Comparison of ENCODE assay signal across 8 cellular contexts in the genomic region with DNA sequence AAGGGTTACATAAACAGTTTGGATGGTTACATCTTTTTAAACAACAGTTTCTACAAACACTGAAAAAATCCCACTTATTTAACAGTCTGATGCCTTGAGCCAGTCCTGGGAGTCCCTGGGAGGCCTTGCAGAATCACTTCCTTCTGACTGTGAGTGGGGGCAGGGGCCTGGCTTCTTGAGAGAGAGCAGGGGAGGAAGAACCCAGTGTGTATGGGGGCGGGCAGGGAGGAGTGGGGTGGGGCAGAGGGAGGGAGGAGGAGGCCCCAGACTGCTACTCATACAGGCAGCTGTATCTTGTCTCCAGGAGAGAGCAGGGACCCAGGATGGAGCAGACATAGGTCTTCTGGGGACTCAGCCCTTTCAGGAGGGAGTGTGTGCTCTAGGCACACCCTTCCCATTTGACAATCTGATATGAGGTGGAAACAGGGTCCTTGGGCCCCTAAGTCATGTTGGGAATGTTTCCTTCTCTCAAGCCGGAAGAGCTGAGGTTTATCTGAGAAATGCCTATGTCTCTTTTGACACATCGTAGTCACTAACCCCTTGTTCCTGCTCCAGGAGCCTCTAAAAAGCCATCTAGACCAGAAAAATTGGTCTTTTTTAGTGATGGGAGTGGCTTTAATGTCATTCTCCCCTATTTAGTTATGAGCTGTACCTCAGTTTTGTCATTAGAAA. TPM values are rescaled to one million over a fixed set of nuclear protein-coding genes. Genes with fewer than 3 reads are reported as not detected.
DNase-seq lines count a peak whose midpoint lies in the region; ATAC-seq and TF ChIP-seq lines count a peak whose summit lies in the region.

No MANE protein-coding gene starts in this region.

- intact Hi-C loops in sigmoid colon (cut with DNase I) = loop anchor here (2.0 to 5.0 kb wide), 2 partner anchors 15 to 35 kb away; no protein-coding TSS in a partner anchor

- peaks cover 25% of the 10 kb centered on the region for H3K4me1 Mint-ChIP-seq in GM23338

- H3K4me1 ChIP-seq in GM23338 (ENCODE audit: insufficient read depth) (peaks cover 3% of the 10 kb centered on the region; the same call in 1 of the 2 replicates), MM.1S (ENCODE audit: low read length) (peaks cover 57% of the 10 kb centered on the region), gastroesophageal sphincter (peaks cover 26 to 99% (median 57%) of the 10 kb centered on the region in 3 donors), sigmoid colon (peaks cover 0 to 98% (median 86%) of the 10 kb centered on the region in 4 donors)

- peak overlapping the region; percentile 4; the same call in 1 of the 2 replicates for H3K9ac ChIP-seq in MM.1S (ENCODE audit: low read length)

- TF ChIP-seq EP300 in gastroesophageal sphincter (IDR thresholded peaks at IDR 0.05) (no peak), sigmoid colon (IDR thresholded peaks at IDR 0.05) (no peak)

- ATAC-seq in GM23338 = peak; percentile 95
- ATAC-seq in gastroesophageal sphincter = peak; percentile 85

- 0 out of 2 replicates have a peak overlapping the region, but pooled peaks have one; percentile 19 for H3K27ac Mint-ChIP-seq in GM23338

- H3F3A ChIP-seq in GM23338 (replicated peaks; ENCODE audit: low read depth) (no peaks in the 10 kb centered on the region), MM.1S (ENCODE audit: insufficient read depth, low read length) (peaks cover 9% of the 10 kb centered on the region)

- no peaks in the 10 kb centered on the region for H3K9me3 Mint-ChIP-seq in GM23338

- no peaks in the 10 kb centered on the region for H3K9me2 ChIP-seq in GM23338 (ENCODE audit: insufficient read depth)
- H3K9me2 ChIP-seq in MM.1S (replicated peaks; ENCODE audit: insufficient read depth, low read length) = no peaks in the 10 kb centered on the region

- H3K27me3 ChIP-seq in GM23338 (ENCODE audit: insufficient read depth) = no peaks in the 10 kb centered on the region
- no peaks in the 10 kb centered on the region for H3K27me3 ChIP-seq in MM.1S (replicated peaks; ENCODE audit: insufficient read depth, low read length)
- no peaks in the 10 kb centered on the region for H3K27me3 ChIP-seq in gastroesophageal sphincter
- no peaks in the 10 kb centered on the region for H3K27me3 ChIP-seq in sigmoid colon

- 25 to 43% methylated on average over 2 of the region's 3 CpGs for WGBS in gastroesophageal sphincter (ENCODE audit: low coverage in 1 of 2), 2 donors
- WGBS in sigmoid colon, 2 donors = 30 to 55% methylated on average over 3 of the region's 3 CpGs

- peak overlapping the region; percentile 0; the same call in 1 of the 2 replicates for H2AFZ ChIP-seq in GM23338
- no peak overlapping the region for H2AFZ ChIP-seq in MM.1S (ENCODE audit: low read length)

- TF ChIP-seq POLR2A in gastroesophageal sphincter (IDR thresholded peaks at IDR 0.05) (no peak), sigmoid colon (IDR thresholded peaks at IDR 0.05) (no peak)

- no peaks in the 10 kb centered on the region for H3K79me2 ChIP-seq in GM23338 (replicated peaks; ENCODE audit: insufficient read depth)
- H3K79me2 ChIP-seq in MM.1S (ENCODE audit: low read length) = peaks cover 99% of the 10 kb centered on the region

- H3K36me3 ChIP-seq in GM23338 (ENCODE audit: insufficient read depth) (no peaks in the 10 kb centered on the region), MM.1S (replicated peaks; ENCODE audit: insufficient read depth, low read length) (0 out of 2 replicates have a peak, but pooled peaks cover 5% of the 10 kb centered on the region), gastroesophageal sphincter (no peaks in the 10 kb centered on the region), sigmoid colon (no peaks in the 10 kb centered on the region)

- H3K36me3 Mint-ChIP-seq in GM23338 (ENCODE audit: low read depth) = no peaks in the 10 kb centered on the region

- H3K4me2 ChIP-seq in GM23338 (0 out of 2 replicates have a peak overlapping the region, but pooled peaks have one; percentile 15), MM.1S (ENCODE audit: low read depth, low read length) (peak overlapping the region; percentile 47)

- H3K4me3 ChIP-seq in GM23338 (no peak overlapping the region), MM.1S (ENCODE audit: low read length) (no peak overlapping the region), gastroesophageal sphincter (no peak overlapping the region), sigmoid colon (no peak overlapping the region)

- TF ChIP-seq CTCF in GM10266 (IDR thresholded peaks at IDR 0.05; ENCODE audit: control insufficient read depth, insufficient read depth, low read depth, missing control alignments) = no peak
- TF ChIP-seq CTCF in GM23338 (conservative IDR thresholded peaks at IDR 0.05; ENCODE audit: low read depth in 2 of 2) = no peak
- TF ChIP-seq CTCF in MM.1S (IDR thresholded peaks at IDR 0.05; ENCODE audit: low read length) = no peak
- TF ChIP-seq CTCF in gastroesophageal sphincter (IDR thresholded peaks at IDR 0.05) = no peak
- TF ChIP-seq CTCF in sigmoid colon (IDR thresholded peaks at IDR 0.05) = no peak

- H3K4me3 Mint-ChIP-seq in GM23338 = no peak overlapping the region; the same call in 2 of the 3 replicates

- H3K27ac ChIP-seq in GM23338 (ENCODE audit: low read depth) (no peak overlapping the region), MM.1S (ENCODE audit: low read length) (peak overlapping the region; percentile 63; the same call in 1 of the 2 replicates), gastroesophageal sphincter (peak overlapping the region; percentile 22 to 79 (median 77)), sigmoid colon (peak overlapping the region; percentile 77 to 87 (median 80))

- H3K9me3 ChIP-seq in MM.1S (replicated peaks; ENCODE audit: insufficient read depth, low read length) (no peaks in the 10 kb centered on the region), gastroesophageal sphincter (no peaks in the 10 kb centered on the region), sigmoid colon (no peaks in the 10 kb centered on the region)

- H4K20me1 ChIP-seq in GM23338 (replicated peaks; ENCODE audit: insufficient read depth) = no peaks in the 10 kb centered on the region
- no peaks in the 10 kb centered on the region for H4K20me1 ChIP-seq in MM.1S (ENCODE audit: insufficient read depth, low read length)

- no peaks in the 10 kb centered on the region for H3K27me3 Mint-ChIP-seq in GM23338 (ENCODE audit: insufficient read depth, low read depth, poor library complexity)

- peak; percentile 75 for DNase-seq in GM10266 (ENCODE audit: extremely low spot score)
- DNase-seq in GM23338 (ENCODE audit: low spot score) = peak; percentile 61
- peak; percentile 59 for DNase-seq in MM.1S
- DNase-seq in activated T-cell treated with anti-CD3 and anti-CD28 coated beads for 24 hours (ENCODE audit: low read depth) = peak; percentile 50
- peak; percentile 95 for DNase-seq in sigmoid colon
- no peak for DNase-seq in NCI-H2107 treated with DMSO at 0.1 percent for 48 hours (lab: John Stamatoyannopoulos, UW; ENCODE audit: unreplicated experiment)
- DNase-seq in NCI-H2081 (lab: John Stamatoyannopoulos, UW) = no peak

TF ChIP-seq in GM23338, 12 proteins besides CTCF, POLR2A, EP300 and RAD21 (continues in another document):
- no peak for TF ChIP-seq JUNB (IDR thresholded peaks at IDR 0.05; ENCODE audit: unreplicated experiment)

RNA-seq across cellular contexts. Expression of gene IRF1, which starts 52.8 kb away (rescaled TPM):
- total RNA-seq in GM23338 (2014; rRNA removed; shearing (Covaris generic)) = 6.4 and 6.9 TPM in 2 replicates
- polyA plus RNA-seq in GM23338 (2016; fragmentation: Nextera tagmentation; extraction: Ambion mirVana) (8.6 and 9.1 TPM in 2 replicates), sigmoid colon (100 to 1,000 TPM in 1 of 3 donors, 10 to 100 TPM in 2; 37.2 to 169 (median 70.5) TPM)
- total RNA-seq in gastroesophageal sphincter (10 to 100 TPM; 10.9 to 74.3 (median 19.4) TPM), sigmoid colon (100 to 1,000 TPM in 1 of 4 donors, 10 to 100 TPM in 3; 15.3 to 124 (median 22.7) TPM)

Comparison
In these comparisons a context has a peak if more than half of its experiments do, and no peak if none do; other contexts are left out.
1. DNase-seq: peak in GM10266 (single experiment), GM23338 (single experiment), MM.1S (single experiment), activated T-cell treated with anti-CD3 and anti-CD28 coated beads for 24 hours (single experiment) and sigmoid colon (single experiment); none in NCI-H2107 treated with DMSO at 0.1 percent for 48 hours (single experiment) and NCI-H2081 (0 of 2).